ENCODE assay signal across 20 cellular contexts in the genomic region with DNA sequence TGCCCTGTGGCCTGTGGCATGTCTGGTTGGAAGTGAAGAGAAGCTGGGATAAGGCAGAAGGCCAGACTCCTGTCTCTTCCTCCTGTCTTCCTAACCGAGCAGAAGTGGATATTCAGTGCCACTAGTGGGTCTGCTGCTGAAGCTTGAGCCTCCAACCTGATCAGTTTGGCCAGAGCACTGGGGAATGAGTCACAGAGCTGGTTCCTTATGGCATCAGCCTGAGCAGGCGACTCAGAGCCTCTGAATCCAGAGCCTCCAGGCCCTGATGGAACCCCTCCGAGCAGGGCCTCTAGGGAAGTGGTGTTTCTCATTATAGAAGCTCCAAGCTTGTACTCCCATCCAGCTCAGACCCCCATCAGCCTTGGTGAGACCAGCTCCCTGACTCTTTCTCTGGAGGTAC. TPM values are rescaled to one million over a fixed set of nuclear protein-coding genes. Genes with fewer than 3 reads are reported as not detected.
A peak's percentile ranks its signal among the peaks of the same experiment; 100 is the strongest.
DNase-seq lines count a peak whose midpoint lies in the region; ATAC-seq, FAIRE-seq and TF ChIP-seq lines count a peak whose summit lies in the region.
"Had no signal": no experiment of that assay in that cellular context is flagged by ENCODE, and none has a peak within 500 bp of the region (broad histone marks: within the 10 kb centered on the region; RNA-seq: fewer than 3 reads in every experiment).

No MANE protein-coding gene starts in this region.

- no peak overlapping the region for H3K9ac ChIP-seq in mesenchymal stem cell (ENCODE audit: low read length)

- H4K8ac ChIP-seq in mesenchymal stem cell (ENCODE audit: low read length): no peak overlapping the region

- 66% methylated on average over 3 of the region's 3 CpGs for WGBS in mesenchymal stem cell

- H3K23ac ChIP-seq in mesenchymal stem cell (ENCODE audit: low read length in 2 of 2): no peak overlapping the region

- ATAC-seq in GM19328 (IDR thresholded peaks at IDR 0.05; ENCODE audit: unreplicated experiment): no peak
- ATAC-seq in HG03175 (IDR thresholded peaks at IDR 0.05; ENCODE audit: unreplicated experiment): no peak
- ATAC-seq: activated CD4-positive, alpha-beta T cell treated with anti-CD3 and anti-CD28 coated beads for 36 hours; CD8-positive, alpha-beta T cell; left colon; pancreas had no signal

- peaks cover 32 to 69% of the 10 kb centered on the region in 2 experiments for H3K27me3 ChIP-seq in mesenchymal stem cell (ENCODE audit: control insufficient read depth in 1 of 2, insufficient read depth in 1 of 2, low read length in 2 of 2)
- H3K27me3 ChIP-seq: colonic mucosa, pancreas had no signal

- no peak overlapping the region for H4K91ac ChIP-seq in mesenchymal stem cell (ENCODE audit: low read length)

- H3K4me1 ChIP-seq in mesenchymal stem cell (ENCODE audit: control insufficient read depth, insufficient read depth, low read depth, low read length): peaks cover 9% of the 10 kb centered on the region
- H3K4me1 ChIP-seq: colonic mucosa, pancreas had no signal

- no peaks in the 10 kb centered on the region for H3K36me3 ChIP-seq in mesenchymal stem cell (ENCODE audit: control insufficient read depth in 1 of 2, insufficient read depth in 2 of 2, low read depth in 1 of 2, low read length in 2 of 2)
- H3K36me3 ChIP-seq: colonic mucosa, pancreas had no signal

- no peak overlapping the region for H2BK120ac ChIP-seq in mesenchymal stem cell (ENCODE audit: low read depth, low read length)

- no peak overlapping the region for H3K4me3 ChIP-seq in mesenchymal stem cell (ENCODE audit: insufficient read depth in 1 of 2, low read depth in 1 of 2, low read length in 2 of 2)
- H3K4me3 ChIP-seq: colonic mucosa had no signal

- no peak for TF ChIP-seq CTCF in D721Med (IDR thresholded peaks at IDR 0.05; ENCODE audit: insufficient read depth, missing control alignments)

- H3K4ac ChIP-seq in mesenchymal stem cell (ENCODE audit: low read depth in 1 of 2, low read length in 2 of 2): no peak overlapping the region

- H2AK5ac ChIP-seq in mesenchymal stem cell (ENCODE audit: low read length, severe bottlenecking): no peak overlapping the region

- no peak for FAIRE-seq in D721Med (lab: Jason Lieb, UNC)
- FAIRE-seq: A204.1, pancreas, small intestine had no signal

- no peak overlapping the region for H3K14ac ChIP-seq in mesenchymal stem cell (ENCODE audit: low read length in 2 of 2)

- no peak overlapping the region for H3K27ac ChIP-seq in mesenchymal stem cell (ENCODE audit: low read length, poor library complexity, severe bottlenecking)
- H3K27ac ChIP-seq: colonic mucosa, epithelial cell of prostate, pancreas had no signal

- no peak overlapping the region for H3K18ac ChIP-seq in mesenchymal stem cell (ENCODE audit: low read depth in 1 of 2, low read length in 2 of 2)

- no peak overlapping the region for H2AFZ ChIP-seq in mesenchymal stem cell (ENCODE audit: low read depth, low read length)

- no peak overlapping the region for H2BK15ac ChIP-seq in mesenchymal stem cell (ENCODE audit: low read depth, poor library complexity, severe bottlenecking)

- H2BK5ac ChIP-seq in mesenchymal stem cell (ENCODE audit: low read depth, low read length, poor library complexity, severe bottlenecking): no peak overlapping the region

- no peak overlapping the region for H3K4me2 ChIP-seq in mesenchymal stem cell (ENCODE audit: low read length, poor library complexity, severe bottlenecking)

- H2BK12ac ChIP-seq in mesenchymal stem cell (ENCODE audit: low read length in 2 of 2): no peak overlapping the region

- DNase-seq in 8988T: peak; percentile 58
- peak; percentile 34 for DNase-seq in HCEC 1CT
- peak; percentile 29 for DNase-seq in cerebellar cortex (ENCODE audit: low spot score)
- peak; percentile 38 for DNase-seq in mesenchymal stem cell
- no peak for DNase-seq in D721Med (ENCODE audit: insufficient read length, low spot score)
- no peak for DNase-seq in HPDE6-E6E7 (ENCODE audit: extremely low spot score)
- DNase-seq: activated CD4-positive, alpha-beta T cell treated with anti-CD3 and anti-CD28 coated beads for 36 hours; activated CD8-positive, alpha-beta memory T cell treated with anti-CD3 and anti-CD28 coated beads, Interleukin-2, amount 50 U/mL, for 48 hours; CD8-positive, alpha-beta T cell; colonic mucosa; hippocampal formation; left colon; NCI-H1694 treated with DMSO at 0.1 percent for 48 hours; pancreas; SHP77; small intestine had no signal

- no peaks in the 10 kb centered on the region for H3K79me1 ChIP-seq in mesenchymal stem cell (replicated peaks; ENCODE audit: low read length, poor library complexity, severe bottlenecking)

- H3K9me3 ChIP-seq in mesenchymal stem cell (ENCODE audit: control insufficient read depth, low read length): no peaks in the 10 kb centered on the region
- H3K9me3 ChIP-seq: colonic mucosa, pancreas had no signal

RNA-seq across cellular contexts. Expression of a gene that starts 2.0 kb away (rescaled TPM):
- polyA plus RNA-seq in mesenchymal stem cell (2013, experiment 1 of 2): 3.0 TPM
- polyA plus RNA-seq in mesenchymal stem cell (2013, experiment 2 of 2): 3.3 TPM

Comparison
In these comparisons a context has a peak if more than half of its experiments do, and no peak if none do; other contexts are left out.
1. DNase-seq: peak in 8988T (single experiment), HCEC 1CT (single experiment), cerebellar cortex (single experiment) and mesenchymal stem cell (single experiment); none in D721Med (single experiment) and HPDE6-E6E7 (single experiment).